ENCODE assay signal across 25 cellular contexts in the genomic region with DNA sequence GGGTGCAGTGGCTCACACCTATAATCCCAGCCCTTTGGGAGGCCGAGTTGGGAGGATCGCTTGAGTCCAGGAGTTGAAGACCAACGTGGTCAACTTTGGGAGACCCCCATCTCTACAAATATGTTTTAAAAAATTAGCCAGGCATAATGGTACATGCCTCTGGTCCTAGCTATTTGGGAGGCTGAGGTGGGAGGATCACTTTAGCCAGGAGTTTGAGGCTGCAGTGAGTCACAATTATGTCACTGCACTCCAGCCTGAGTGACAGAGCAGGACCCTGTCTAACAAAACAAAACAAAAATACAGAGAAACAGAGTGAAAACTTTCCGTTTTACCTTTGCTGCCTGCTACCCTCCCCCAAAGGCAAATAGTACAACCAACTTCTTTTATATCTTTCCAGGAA.
"Had no signal": no experiment of that assay in that cellular context is flagged by ENCODE, and none has a peak within 500 bp of the region (broad histone marks: within the 10 kb centered on the region; RNA-seq: fewer than 3 reads in every experiment).

No MANE protein-coding gene starts in this region.

- ATAC-seq: activated CD4-positive, CD25-positive, alpha-beta regulatory T cell treated with anti-CD3 and anti-CD28 coated beads, Interleukin-2, amount 50 U/mL, for 24 hours; gastrocnemius medialis; sciatic nerve; stimulated activated memory B cell treated with anti-CD40 and anti-IgM and Interleukin-4, amounts not matched to agents 10 μg/mL and 1 μg/mL and 100 μg/mL, for 72 hours; stimulated activated naive CD8-positive, alpha-beta T cell treated with anti-CD3 and anti-CD28 coated beads, Interleukin-15, amount 100 ng/mL, for 72 hours; upper lobe of right lung had no signal

- FAIRE-seq: islet of Langerhans had no signal

- H3K9me3 ChIP-seq: adrenal gland, gastrocnemius medialis, upper lobe of right lung had no signal

- H3K36me3 ChIP-seq: adrenal gland, gastrocnemius medialis, left ventricle myocardium inferior, upper lobe of right lung, WERI-Rb-1 had no signal

- H3K4me1 ChIP-seq: gastrocnemius medialis, left ventricle myocardium inferior, upper lobe of right lung had no signal

- H3K27me3 ChIP-seq: adrenal gland, gastrocnemius medialis, upper lobe of right lung had no signal

- H3K27ac ChIP-seq: adrenal gland, gastrocnemius medialis, left ventricle myocardium inferior, skin epidermis, upper lobe of right lung, WERI-Rb-1 had no signal

- DNase-seq: activated CD4-positive, alpha-beta T cell treated with anti-CD3 and anti-CD28 coated beads for 48 hours; activated CD4-positive, alpha-beta T cell treated with anti-CD3 and anti-CD28 coated beads, Interleukin-2, amount 50 U/mL, for 48 hours; activated CD8-positive, alpha-beta memory T cell treated with anti-CD3 and anti-CD28 coated beads, Interleukin-2, amount 50 U/mL, for 4 hours; activated effector memory CD4-positive, alpha-beta T cell treated with anti-CD3 and anti-CD28 coated beads, Interleukin-2, amount 50 U/mL, for 16 hours; activated naive CD4-positive, alpha-beta T cell treated with anti-CD3 and anti-CD28 coated beads for 36 hours; activated naive CD8-positive, alpha-beta T cell treated with anti-CD3 and anti-CD28 coated beads for 36 hours; activated T-cell treated with anti-CD3 and anti-CD28 coated beads, Interleukin-2, amount 50 U/mL, for 1 hour; adrenal gland; aorta; effector CD4-positive, alpha-beta T cell; gastrocnemius medialis; glutamatergic neuron; left ventricle myocardium inferior; stimulated activated CD4-positive, alpha-beta T cell treated with anti-CD3 and anti-CD28 coated beads, Interleukin-4, amount 100 ng/mL, for 24 hours; stimulated activated naive CD8-positive, alpha-beta T cell treated with anti-CD3 and anti-CD28 coated beads, Interleukin-15, amount 100 ng/mL, for 72 hours; substantia nigra; T-helper 9 cell; upper lobe of right lung; WERI-Rb-1 had no signal

- H3K4me3 ChIP-seq: adrenal gland, gastrocnemius medialis, left ventricle myocardium inferior, lung, skin epidermis, upper lobe of right lung had no signal
